Comparison of ENCODE assay signal across 8 cellular contexts in genomic region chr11:113401718-113402117, GRCh38. TPM values are rescaled to one million over a fixed set of nuclear protein-coding genes. Genes with fewer than 3 reads are reported as not detected.
DNase-seq lines count a peak whose midpoint lies in the region; ATAC-seq and TF ChIP-seq lines count a peak whose summit lies in the region.

No MANE protein-coding gene starts in this region.

- intact Hi-C loops in body of pancreas (cut with DNase I), result no loop called here
- intact Hi-C loops in lower leg skin (cut with DNase I; ENCODE audit: low total_unique reads), result no loop called here

- H3K27ac ChIP-seq in body of pancreas, result no peak overlapping the region

- no peak for TF ChIP-seq POLR2A in body of pancreas (IDR thresholded peaks at IDR 0.05)
- no peak for TF ChIP-seq POLR2A in lower leg skin (IDR thresholded peaks at IDR 0.05)

- WGBS in body of pancreas, 2 donors, result 0 to 5% methylated on average over 2 of the region's 2 CpGs
- 9 to 10% methylated on average over 2 of the region's 2 CpGs for WGBS in lower leg skin, 2 donors

- H3K27me3 ChIP-seq in body of pancreas, result no peaks in the 10 kb centered on the region

- H3K9me3 ChIP-seq in body of pancreas, result no peaks in the 10 kb centered on the region

- DNase-seq in Caki2 (ENCODE audit: low read depth) (peak; percentile 84), NCI-H2029 (lab: John Stamatoyannopoulos, UW) (peak; percentile 97), body of pancreas (peak; percentile 53 to 76 (median 72)), lower leg skin (ENCODE audit: low spot score in 2 of 2) (peak; percentile 35 to 85), T-helper 1 cell (no peak)

- no peak overlapping the region for H3K4me3 ChIP-seq in body of pancreas
- H3K4me3 ChIP-seq in lower leg skin (ENCODE audit: low read depth, poor library complexity, severe bottlenecking), result no peak overlapping the region

- H3K4me1 ChIP-seq in body of pancreas, result no peaks in the 10 kb centered on the region

- ATAC-seq in body of pancreas (peak; percentile 74), GM18870 (IDR thresholded peaks at IDR 0.05; ENCODE audit: unreplicated experiment) (no peak), HG03095 (IDR thresholded peaks at IDR 0.05; ENCODE audit: unreplicated experiment) (no peak), HG03432 (IDR thresholded peaks at IDR 0.05; ENCODE audit: unreplicated experiment) (no peak)

- H3K36me3 ChIP-seq in body of pancreas (replicated peaks in 1 of 2; ENCODE audit: insufficient read depth in 1 of 2, low read depth in 2 of 2), result no peaks in the 10 kb centered on the region

- TF ChIP-seq CTCF in body of pancreas (IDR thresholded peaks at IDR 0.05) (no peak), lower leg skin (IDR thresholded peaks at IDR 0.05) (no peak)

- in situ Hi-C loops in Caki2 (cut with HindIII; ENCODE audit: low pct_unique_long_range_greater_than_20kb, low sequenced_read_pairs), result no loop called here

RNA-seq across cellular contexts. Expression of gene ANKK1, which starts 14.1 kb away (rescaled TPM):
- total RNA-seq in Caki2 (2014; rRNA removed; shearing (Covaris generic); ENCODE audit: low replicate concordance), result not detected in 2 replicates
- 1 to 10 TPM in 1 of 2 donors, under 1 TPM in 1; 0.78 to 1.3 TPM for total RNA-seq in body of pancreas
- 1 to 10 TPM; 1.3 to 8.4 (median 3.5) TPM for total RNA-seq in lower leg skin

Comparison
In these comparisons a context has a peak if more than half of its experiments do, and no peak if none do; other contexts are left out.
1. DNase-seq: peak in Caki2 (single experiment), NCI-H2029 (single experiment), body of pancreas (4 of 4) and lower leg skin (2 of 2); none in T-helper 1 cell (0 of 5).